Comparison of ENCODE assay signal across 8 cellular contexts in the genomic region with DNA sequence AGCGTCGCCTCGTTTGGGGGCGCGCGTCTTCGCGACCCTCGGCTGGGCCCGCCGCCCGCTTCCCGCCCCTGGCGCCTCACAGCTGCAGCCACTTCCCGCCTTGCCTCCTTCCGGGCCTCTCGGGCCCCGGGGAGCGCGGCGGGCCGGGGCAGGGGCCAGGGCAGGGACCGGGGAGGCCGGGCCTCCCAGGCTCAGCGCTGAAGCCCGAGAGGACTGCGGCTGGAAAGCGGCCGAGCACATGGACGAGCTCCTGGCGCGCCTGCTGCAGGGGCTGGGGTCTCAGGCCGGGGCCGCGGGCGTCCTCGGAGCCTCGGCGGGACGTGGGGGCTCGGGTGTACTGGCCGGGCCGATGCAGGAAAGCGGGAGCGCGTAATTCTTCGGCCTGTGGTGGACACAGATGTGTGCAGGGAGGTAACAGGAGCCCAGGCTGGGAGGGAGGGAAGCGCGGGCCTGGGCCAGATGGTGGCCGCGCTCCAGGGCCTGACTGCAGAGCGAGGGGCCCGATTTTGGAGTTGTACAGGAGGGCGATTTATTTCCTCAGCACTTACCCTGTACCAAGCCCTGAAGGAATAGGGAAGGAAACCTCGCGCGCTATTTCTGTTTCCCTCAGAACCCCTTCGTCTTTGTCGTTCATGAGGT. TPM values are rescaled to one million over a fixed set of nuclear protein-coding genes. Genes with fewer than 3 reads are reported as not detected.
DNase-seq lines count a peak whose midpoint lies in the region; ATAC-seq and TF ChIP-seq lines count a peak whose summit lies in the region.
"Not testable (repeated sequence)": the region's sequence is repeated elsewhere in the genome, so short reads cannot be mapped to it uniquely, and the experiment has no call there.

No MANE protein-coding gene starts in this region.

- H3K9me2 ChIP-seq in HCT116 (ENCODE audit: insufficient read depth) = not testable (repeated sequence)

- not testable (repeated sequence) for H3K36me3 ChIP-seq in BLaER1 treated with 17β-estradiol and CSF1 and Interleukin-3, amounts not matched to agents 10 nM and 100 nM; HCT116 (ENCODE audit: control insufficient read depth in 1 of 2, insufficient read depth in 2 of 2, low read length in 2 of 2); RWPE2 (ENCODE audit: low read depth); gastrocnemius medialis

- peak; percentile 38 for ATAC-seq in GM19043 (IDR thresholded peaks at IDR 0.05; ENCODE audit: low read depth, unreplicated experiment)
- ATAC-seq in HCT116 = peak; percentile 47
- peak; percentile 45 for ATAC-seq in HG03175 (IDR thresholded peaks at IDR 0.05; ENCODE audit: unreplicated experiment)
- peak; percentile 68 for ATAC-seq in RWPE2 (ENCODE audit: low read depth)
- peak; percentile 69 for ATAC-seq in left lobe of liver
- peak; percentile 49 to 60 for ATAC-seq in gastrocnemius medialis

- H3K4me2 ChIP-seq in BLaER1 treated with 17β-estradiol and CSF1 and Interleukin-3, amounts not matched to agents 10 nM and 100 nM = peak overlapping the region in 10 of 11 experiments; percentile 61 to 82 (median 69); a peak in 18 of 22 replicates
- peak overlapping the region; percentile 47; the same call in 1 of the 2 replicates for H3K4me2 ChIP-seq in HCT116 (ENCODE audit: low read length)

- not testable (repeated sequence) for BruUV-seq in HCT116 (replicated peaks; lab: Mats Ljungman, UMichigan)

- not testable (repeated sequence) for H2AFZ ChIP-seq in HCT116 (ENCODE audit: low read depth, low read length, poor library complexity, severe bottlenecking)

- TF ChIP-seq RAD21 in HCT116 (IDR thresholded peaks at IDR 0.05; ENCODE audit: low read depth) = not testable (repeated sequence)

- POLR2A ChIA-PET in HCT116 (lab: Charles Lee) = not testable (repeated sequence)

- H3K4me3 ChIP-seq in BLaER1 treated with 17β-estradiol and CSF1 and Interleukin-3, amounts not matched to agents 10 nM and 100 nM = peak overlapping the region; percentile 58 to 74 (median 66)
- H3K4me3 ChIP-seq in HCT116 (replicated peaks in 1 of 2; ENCODE audit: low read depth in 1 of 2, low read length in 2 of 2) = peak overlapping the region; percentile 28 to 44; a peak in 2 of 4 replicates
- H3K4me3 ChIP-seq in RWPE2 (ENCODE audit: severe bottlenecking) = peak overlapping the region; percentile 20
- H3K4me3 ChIP-seq in coronary artery = peak overlapping the region; percentile 75
- H3K4me3 ChIP-seq in gastrocnemius medialis = peak overlapping the region; percentile 42 to 55 (median 52)

- H3K4me1 ChIP-seq in BLaER1 treated with 17β-estradiol and CSF1 and Interleukin-3, amounts not matched to agents 10 nM and 100 nM; HCT116 (ENCODE audit: control insufficient read depth in 1 of 2, insufficient read depth in 2 of 2, low read length in 2 of 2); RWPE2 (ENCODE audit: insufficient read depth, poor library complexity, severe bottlenecking); gastrocnemius medialis: not testable (repeated sequence)

- DNase-seq in HCT116 (ENCODE audit: low read depth, low spot score); RWPE2 (ENCODE audit: low spot score); coronary artery (ENCODE audit: low spot score); left lobe of liver (ENCODE audit: low spot score); gastrocnemius medialis: not testable (repeated sequence)

- not testable (repeated sequence) for TF ChIP-seq POLR2A in HCT116 (IDR thresholded peaks at IDR 0.05; ENCODE audit: borderline replicate concordance, extremely low read depth, insufficient read depth, insufficient read length); gastrocnemius medialis (IDR thresholded peaks at IDR 0.05)

- intact Hi-C loops in HCT116 (cut with micrococcal nuclease); gastrocnemius medialis (cut with DNase I; ENCODE audit: low total_unique reads): not testable (repeated sequence)

- H3K79me2 ChIP-seq in HCT116 (ENCODE audit: insufficient read depth, low read length) = not testable (repeated sequence)

- CTCF ChIA-PET in HCT116 (lab: Charles Lee) = not testable (repeated sequence)

- H3K9me3 ChIP-seq in BLaER1 treated with 17β-estradiol and CSF1 and Interleukin-3, amounts not matched to agents 10 nM and 100 nM (replicated peaks in 1 of 11); HCT116 (ENCODE audit: control insufficient read depth in 1 of 2, insufficient read depth in 1 of 2, low read depth in 1 of 2, low read length in 2 of 2); RWPE2 (ENCODE audit: severe bottlenecking); gastrocnemius medialis: not testable (repeated sequence)

- not testable (repeated sequence) for H3K27me3 ChIP-seq in BLaER1 treated with 17β-estradiol and CSF1 and Interleukin-3, amounts not matched to agents 10 nM and 100 nM; HCT116 (ENCODE audit: insufficient read depth, low read length); RWPE2 (ENCODE audit: insufficient read depth, poor library complexity, severe bottlenecking); gastrocnemius medialis

- TF ChIP-seq CTCF in HCT116 (IDR thresholded peaks at IDR 0.05 in 2 of 3, conservative IDR thresholded peaks at IDR 0.05 in 1 of 3; ENCODE audit: borderline replicate concordance in 1 of 3, insufficient read depth in 1 of 3, low read depth in 2 of 3, low read length in 2 of 3); RWPE2 (IDR thresholded peaks at IDR 0.05; ENCODE audit: poor library complexity, severe bottlenecking); coronary artery (IDR thresholded peaks at IDR 0.05); gastrocnemius medialis (IDR thresholded peaks at IDR 0.05 in 4 of 5, conservative IDR thresholded peaks at IDR 0.05 in 1 of 5): not testable (repeated sequence)

- in situ Hi-C loops in gastrocnemius medialis (cut with MboI; ENCODE audit: low sequenced_read_pairs in 4 of 4) = not testable (repeated sequence)

- RAD21 ChIA-PET in HCT116 (lab: Charles Lee; ENCODE audit: low non-redundant PET in 1 of 2, low total read pairs in 2 of 2, uncharacterized antibody in 2 of 2, unreplicated experiment in 2 of 2) = not testable (repeated sequence)

- H4K20me1 ChIP-seq in BLaER1 treated with 17β-estradiol and CSF1 and Interleukin-3, amounts not matched to agents 10 nM and 100 nM; HCT116 (ENCODE audit: insufficient read depth): not testable (repeated sequence)

- peak overlapping the region; percentile 71 to 83 (median 80) for H3K9ac ChIP-seq in BLaER1 treated with 17β-estradiol and CSF1 and Interleukin-3, amounts not matched to agents 10 nM and 100 nM
- H3K9ac ChIP-seq in HCT116 (ENCODE audit: low read length) = peak overlapping the region; percentile 45; the same call in 1 of the 2 replicates

- peak overlapping the region in 10 of 11 experiments; percentile 59 to 79 (median 76); a peak in 19 of 22 replicates for H3K27ac ChIP-seq in BLaER1 treated with 17β-estradiol and CSF1 and Interleukin-3, amounts not matched to agents 10 nM and 100 nM
- not testable (repeated sequence) for H3K27ac ChIP-seq in HCT116 (ENCODE audit: low read depth, low read length); RWPE2 (ENCODE audit: poor library complexity, severe bottlenecking)
- H3K27ac ChIP-seq in coronary artery (peak overlapping the region in 1 of 2 donors; percentile 32), gastrocnemius medialis (peak overlapping the region in 3 of 4 donors; percentile 34 to 62 (median 58))

RNA-seq across cellular contexts. Expression of a gene that starts 0.5 kb away (rescaled TPM):
- total RNA-seq in HCT116 (2021; ENCODE audit: unreplicated experiment) (19.7 TPM), left lobe of liver (11.7 TPM), gastrocnemius medialis (10 to 100 TPM in 2 of 4 donors, 1 to 10 TPM in 2; 5.1 to 45.8 (median 11.5) TPM)
- 9.4 and 12.1 TPM in 2 replicates for polyA plus RNA-seq in HCT116 (2012)

Comparison
In these comparisons a context has a peak if more than half of its experiments do, and no peak if none do; other contexts are left out.
1. H3K4me3 ChIP-seq: peak in every context shown above with its lines; median percentile 75 in coronary artery; 66 in BLaER1 treated with 17β-estradiol and CSF1 and Interleukin-3, amounts not matched to agents 10 nM and 100 nM; 52 in gastrocnemius medialis; 36 in HCT116; 20 in RWPE2.